Comparison of ENCODE assay signal across 20 cellular contexts in the genomic region with DNA sequence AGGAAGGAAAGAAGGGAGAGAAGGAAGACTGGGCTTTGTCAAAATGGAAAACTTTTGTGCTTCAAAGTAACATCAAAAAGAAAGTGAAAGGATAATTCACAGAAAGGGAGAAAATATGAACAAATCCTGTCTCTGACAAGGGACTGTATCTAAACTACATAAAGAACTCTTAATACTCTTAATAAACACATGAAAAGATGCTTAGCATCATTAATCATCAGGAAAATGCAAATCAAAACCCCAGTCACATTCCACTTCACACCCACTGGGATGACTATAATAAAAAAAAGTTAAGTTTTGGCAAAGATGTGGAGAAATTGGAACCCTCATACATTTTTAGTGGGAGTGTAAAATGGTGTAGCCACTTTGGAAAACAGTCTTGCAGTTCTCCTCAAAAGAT. TPM values are rescaled to one million over a fixed set of nuclear protein-coding genes. Genes with fewer than 3 reads are reported as not detected.
DNase-seq lines count a peak whose midpoint lies in the region; ATAC-seq, FAIRE-seq and TF ChIP-seq lines count a peak whose summit lies in the region.
"Had no signal": no experiment of that assay in that cellular context is flagged by ENCODE, and none has a peak within 500 bp of the region (broad histone marks: within the 10 kb centered on the region; RNA-seq: fewer than 3 reads in every experiment).

No MANE protein-coding gene starts in this region.

- no peak overlapping the region for H3K4me3 ChIP-seq in HepG2 (replicated peaks in 1 of 3; ENCODE audit: insufficient read depth in 1 of 3, low read depth in 2 of 3, low read length in 3 of 3)
- H3K4me3 ChIP-seq in right lobe of liver: no peak overlapping the region
- no peak overlapping the region for H3K4me3 ChIP-seq in GM12878
- no peak overlapping the region for H3K4me3 ChIP-seq in mesenchymal stem cell (ENCODE audit: insufficient read depth in 1 of 2, low read depth in 1 of 2, low read length in 2 of 2)
- H3K4me3 ChIP-seq in thyroid gland (replicated peaks in 1 of 3): no peak overlapping the region
- H3K4me3 ChIP-seq: K562, neural progenitor cell had no signal

- H3K79me1 ChIP-seq in mesenchymal stem cell (replicated peaks; ENCODE audit: low read length, poor library complexity, severe bottlenecking): peaks cover 3% of the 10 kb centered on the region

- FAIRE-seq in HepG2 (lab: Jason Lieb, UNC): peak; percentile 18
- FAIRE-seq in GM12878 (lab: Jason Lieb, UNC): no peak
- FAIRE-seq: GM18507, K562, kidney had no signal

- in situ Hi-C loops in HepG2 (cut with HindIII; ENCODE audit: extremely low pct_ligation_motif_present, low pct_unique_long_range_greater_than_20kb) (no loop called here), GM12878 (cut with MboI) (no loop called here)

- H2BK120ac ChIP-seq in mesenchymal stem cell (ENCODE audit: low read depth, low read length): no peak overlapping the region

- no peak for TF ChIP-seq RAD21 in HepG2 (CRISPR knock-in tag; IDR thresholded peaks at IDR 0.05)
- no peak for TF ChIP-seq RAD21 in GM12878 (IDR thresholded peaks at IDR 0.05; ENCODE audit: insufficient read depth, low read depth, low read length)

- ATAC-seq in HepG2 (no peak), right lobe of liver (no peak), GM12878 (no peak), GM19455 (IDR thresholded peaks at IDR 0.05; ENCODE audit: unreplicated experiment) (no peak), GM21360 (IDR thresholded peaks at IDR 0.05; ENCODE audit: unreplicated experiment) (no peak), GM18519 (IDR thresholded peaks at IDR 0.05; ENCODE audit: low FRiP score, unreplicated experiment) (no peak)
- ATAC-seq: foreskin keratinocyte, K562 had no signal

- SMC1A ChIA-PET in GM12878 (lab: Charles Lee; ENCODE audit: uncharacterized antibody, unreplicated experiment): interaction anchor here (3.9 kb wide), 1 partner anchor 246 kb away, joined by 29 read pairs; no protein-coding TSS in a partner anchor

- H3K4me1 ChIP-seq in HepG2 (ENCODE audit: insufficient read depth, low read length) (no peaks in the 10 kb centered on the region), right lobe of liver (no peaks in the 10 kb centered on the region), GM12878 (ENCODE audit: control insufficient read depth, insufficient read depth, low read length) (peaks cover 24% of the 10 kb centered on the region), mesenchymal stem cell (ENCODE audit: control insufficient read depth, insufficient read depth, low read depth, low read length) (no peaks in the 10 kb centered on the region), thyroid gland (peaks cover 13 to 27% of the 10 kb centered on the region in 2 donors)
- H3K4me1 ChIP-seq: foreskin keratinocyte, neural progenitor cell had no signal

- H2BK15ac ChIP-seq in mesenchymal stem cell (ENCODE audit: low read depth, poor library complexity, severe bottlenecking): no peak overlapping the region

- no peak overlapping the region for H2BK12ac ChIP-seq in mesenchymal stem cell (ENCODE audit: low read length in 2 of 2)

- RAD21 ChIA-PET in GM12878 (lab: Charles Lee; ENCODE audit: unreplicated experiment): interaction anchor here (0.6 to 3.2 kb wide), 2 partner anchors 9 to 109 kb away, joined by 3 to 19 read pairs; no protein-coding TSS in a partner anchor

- H3K27me3 ChIP-seq in HepG2 (ENCODE audit: control insufficient read depth in 1 of 2, insufficient read depth in 2 of 2, low read length in 2 of 2) (no peaks in the 10 kb centered on the region), right lobe of liver (no peaks in the 10 kb centered on the region), GM12878 (replicated peaks in 1 of 2; ENCODE audit: control insufficient read depth in 2 of 2, insufficient read depth in 2 of 2, low read length in 1 of 2) (no peaks in the 10 kb centered on the region), mesenchymal stem cell (ENCODE audit: control insufficient read depth in 1 of 2, insufficient read depth in 1 of 2, low read length in 2 of 2) (no peaks in the 10 kb centered on the region), thyroid gland (no peaks in the 10 kb centered on the region)
- H3K27me3 ChIP-seq: foreskin keratinocyte, neural progenitor cell had no signal

- H2AFZ ChIP-seq in HepG2 (ENCODE audit: low read length) (no peak overlapping the region), GM12878 (ENCODE audit: control insufficient read depth, low read depth, low read length) (no peak overlapping the region), mesenchymal stem cell (ENCODE audit: low read depth, low read length) (no peak overlapping the region)
- H2AFZ ChIP-seq: neural progenitor cell had no signal

- H2AK5ac ChIP-seq in mesenchymal stem cell (ENCODE audit: low read length, severe bottlenecking): no peak overlapping the region

- H3K4me2 ChIP-seq in HepG2 (ENCODE audit: low read depth, low read length) (no peak overlapping the region), GM12878 (ENCODE audit: control insufficient read depth, insufficient read depth) (no peak overlapping the region; the same call in 1 of the 2 replicates), mesenchymal stem cell (ENCODE audit: low read length, poor library complexity, severe bottlenecking) (no peak overlapping the region)
- H3K4me2 ChIP-seq: neural progenitor cell had no signal

- DNase-seq in HepG2 (ENCODE audit: low spot score) (no peak), right lobe of liver (no peak), GM12878 (ENCODE audit: low read depth, low spot score) (no peak), mesenchymal stem cell (peak; percentile 13), thyroid gland (no peak)
- DNase-seq: CD8-positive, alpha-beta memory T cell; cerebellar nuclear complex; DND-41; endodermal cell; foreskin keratinocyte; hippocampal formation; kidney; NCI-H2029 treated with DMSO at 0.1 percent for 48 hours had no signal

- no peak overlapping the region for H4K8ac ChIP-seq in mesenchymal stem cell (ENCODE audit: low read length)

- CTCF ChIA-PET in HepG2 (lab: Yijun Ruan, JAX; ENCODE audit: low intra/inter-chr PET ratio, low total read pairs): no interaction called here
- CTCF ChIA-PET in GM12878 (lab: Yijun Ruan, JAX): interaction anchor here (6.4 kb wide), 1 partner anchor 8 kb away, joined by 43 read pairs; no protein-coding TSS in a partner anchor

- H3K9me3 ChIP-seq in HepG2 (ENCODE audit: low read length) (no peaks in the 10 kb centered on the region), right lobe of liver (no peaks in the 10 kb centered on the region), GM12878 (replicated peaks; ENCODE audit: control insufficient read depth, insufficient read depth, low read length) (no peaks in the 10 kb centered on the region), mesenchymal stem cell (ENCODE audit: control insufficient read depth, low read length) (no peaks in the 10 kb centered on the region), thyroid gland (no peaks in the 10 kb centered on the region)

- BruUV-seq in HepG2 (replicated peaks; lab: Mats Ljungman, UMichigan): no TSS peak
- BruUV-seq in GM12878 (replicated peaks; lab: Mats Ljungman, UMichigan): no TSS peak

- H3K27ac ChIP-seq in HepG2 (ENCODE audit: extremely low read length, insufficient read depth, low read length) (no peak overlapping the region), right lobe of liver (no peak overlapping the region), GM12878 (ENCODE audit: control insufficient read depth, insufficient read depth) (no peak overlapping the region), mesenchymal stem cell (ENCODE audit: low read length, poor library complexity, severe bottlenecking) (no peak overlapping the region), thyroid gland (peak overlapping the region in 2 of 3 donors; percentile 11 to 71)
- H3K27ac ChIP-seq: foreskin keratinocyte, HL-60, neural progenitor cell had no signal

- no peak overlapping the region for H3K14ac ChIP-seq in mesenchymal stem cell (ENCODE audit: low read length in 2 of 2)

- POLR2A ChIA-PET in HepG2 (lab: Yijun Ruan, JAX): no interaction called here
- POLR2A ChIA-PET in GM12878 (lab: Charles Lee): no interaction called here

- H3K79me2 ChIP-seq in HepG2 (ENCODE audit: insufficient read depth, low read length) (no peaks in the 10 kb centered on the region), GM12878 (ENCODE audit: control insufficient read depth, insufficient read depth, low read length) (no peaks in the 10 kb centered on the region)

- H3K9ac ChIP-seq in HepG2 (ENCODE audit: insufficient read depth, low read depth, low read length): no peak overlapping the region
- no peak overlapping the region for H3K9ac ChIP-seq in GM12878 (ENCODE audit: control insufficient read depth, insufficient read depth, low read length)
- H3K9ac ChIP-seq in mesenchymal stem cell (ENCODE audit: low read length): peak overlapping the region; percentile 51
- H3K9ac ChIP-seq: neural progenitor cell had no signal

- H3K36me3 ChIP-seq in HepG2 (replicated peaks in 1 of 2; ENCODE audit: control insufficient read depth in 1 of 2, insufficient read depth in 2 of 2, low read length in 2 of 2): peaks cover 0 to 6% of the 10 kb centered on the region in 2 experiments; a peak in 1 of 5 replicates
- no peaks in the 10 kb centered on the region for H3K36me3 ChIP-seq in right lobe of liver
- H3K36me3 ChIP-seq in GM12878 (ENCODE audit: control insufficient read depth in 2 of 2, insufficient read depth in 2 of 2, low read length in 1 of 2): no peaks in the 10 kb centered on the region; a peak in 2 of 4 replicates
- H3K36me3 ChIP-seq in mesenchymal stem cell (ENCODE audit: control insufficient read depth in 1 of 2, insufficient read depth in 2 of 2, low read depth in 1 of 2, low read length in 2 of 2): peaks cover 0 to 6% of the 10 kb centered on the region in 2 experiments
- H3K36me3 ChIP-seq in thyroid gland: no peaks in the 10 kb centered on the region
- H3K36me3 ChIP-seq: neural progenitor cell had no signal

- no peak overlapping the region for H2BK5ac ChIP-seq in mesenchymal stem cell (ENCODE audit: low read depth, low read length, poor library complexity, severe bottlenecking)

- no peak overlapping the region for H4K91ac ChIP-seq in mesenchymal stem cell (ENCODE audit: low read length)

- TF ChIP-seq POLR2A in HepG2 (IDR thresholded peaks at IDR 0.05; ENCODE audit: insufficient read depth in 1 of 2, low read depth in 2 of 2, low read length in 2 of 2) (no peak), right lobe of liver (IDR thresholded peaks at IDR 0.05) (no peak), GM12878 (IDR thresholded peaks at IDR 0.05; ENCODE audit: low read depth, low read length) (no peak), thyroid gland (IDR thresholded peaks at IDR 0.05) (no peak)

- H3K4ac ChIP-seq in mesenchymal stem cell (ENCODE audit: low read depth in 1 of 2, low read length in 2 of 2): no peak overlapping the region

- no peak for TF ChIP-seq EP300 in HepG2 (IDR thresholded peaks at IDR 0.05; ENCODE audit: low read depth in 2 of 2, low read length in 2 of 2)
- TF ChIP-seq EP300 in HepG2 (CRISPR knock-in tag; IDR thresholded peaks at IDR 0.05; ENCODE audit: borderline replicate concordance): no peak
- no peak for TF ChIP-seq EP300 in GM12878 (IDR thresholded peaks at IDR 0.05; ENCODE audit: borderline replicate concordance in 1 of 2, control insufficient read depth in 1 of 2, low read depth in 2 of 2, low read length in 2 of 2)

- no peak overlapping the region for H3K18ac ChIP-seq in mesenchymal stem cell (ENCODE audit: low read depth in 1 of 2, low read length in 2 of 2)

- TF ChIP-seq CTCF in HepG2 (CRISPR knock-in tag; IDR thresholded peaks at IDR 0.05) (no peak), right lobe of liver (IDR thresholded peaks at IDR 0.05) (no peak), GM12878 (IDR thresholded peaks at IDR 0.05 in 2 of 3, conservative IDR thresholded peaks at IDR 0.05 in 1 of 3; ENCODE audit: control insufficient read depth in 2 of 3, extremely low read depth in 1 of 3, insufficient read depth in 1 of 3, low read depth in 3 of 3, low read length in 3 of 3) (no peak), thyroid gland (IDR thresholded peaks at IDR 0.05) (no peak)

- H4K20me1 ChIP-seq in HepG2 (ENCODE audit: insufficient read depth, low read length) (no peaks in the 10 kb centered on the region), GM12878 (ENCODE audit: control insufficient read depth, insufficient read depth) (no peaks in the 10 kb centered on the region)

- intact Hi-C loops in HepG2 (cut with micrococcal nuclease; ENCODE audit: unreplicated experiment): no loop called here
- intact Hi-C loops in right lobe of liver (cut with DNase I): loop anchor here in 1 of 2 donors (10.0 kb wide), 4 partner anchors 247 to 403 kb away; no protein-coding TSS in a partner anchor
- intact Hi-C loops in GM12878 (cut with micrococcal nuclease; ENCODE audit: unreplicated experiment): no loop called here
- intact Hi-C loops in thyroid gland (cut with DNase I): no loop called here

- H3K23ac ChIP-seq in mesenchymal stem cell (ENCODE audit: low read length in 2 of 2): no peak overlapping the region

RNA-seq across cellular contexts. Expression of gene ZFP36L2, which starts 11.8 kb away (rescaled TPM):
- total RNA-seq in HepG2 (2016; rRNA removed; fragmentation: Illumina TruSeq; extraction: Trizol) (21.8 and 32.5 TPM in 2 replicates), right lobe of liver (10 to 100 TPM; 20.8 to 50.0 (median 33.6) TPM), GM12878 (2014; rRNA removed) (3.9 and 4.9 TPM in 2 replicates), GM12878 (2014; rRNA removed; fragmentation: Illumina TruSeq; extraction: Trizol) (4.0 and 4.3 TPM in 2 replicates), GM12878 (2021) (58.0 and 64.9 TPM in 2 replicates), thyroid gland (100 to 1,000 TPM; 146 to 287 (median 172) TPM)
- 10.9 and 11.1 TPM in 2 replicates for total RNA-seq in HepG2 (2016; cell fraction: cytosol; rRNA removed; fragmentation: Illumina TruSeq; extraction: Trizol; ENCODE audit: low read depth)
- 20.7 and 30.7 TPM in 2 replicates for total RNA-seq in HepG2 (2016; cell fraction: insoluble cytoplasmic fraction; rRNA removed; fragmentation: Illumina TruSeq; extraction: Trizol)
- total RNA-seq in HepG2 (2016; cell fraction: membrane; rRNA removed; fragmentation: Illumina TruSeq; extraction: Trizol): 45.2 and 45.6 TPM in 2 replicates
- total RNA-seq in HepG2 (2016; cell fraction: nucleus; rRNA removed; fragmentation: Illumina TruSeq; extraction: Trizol): 28.9 and 31.5 TPM in 2 replicates
- polyA plus RNA-seq in HepG2 (2011; rRNA removed) (11.2 and 12.5 TPM in 2 replicates), GM12878 (2011; rRNA removed) (12.8 and 16.0 TPM in 2 replicates), GM12878 (2014; fragmentation: Illumina TruSeq; extraction: Trizol) (17.4 and 22.0 TPM in 2 replicates), GM12878 (2014; fragmentation: Nextera tagmentation; extraction: Ambion mirVana) (10 to 100 TPM; 25.5 to 43.3 TPM), GM12878 (2014; rRNA removed) (21.7 and 28.8 TPM in 2 replicates), GM12878 (2016; fragmentation: Nextera tagmentation; extraction: Ambion mirVana) (10 to 100 TPM in 1 of 2 experiments, 1 to 10 TPM in 1; 8.8 to 54.6 TPM)
- 6.8 and 9.1 TPM in 2 replicates for polyA plus RNA-seq in HepG2 (2011; cell fraction: cytosol; rRNA removed)
- 13.5 and 16.7 TPM in 2 replicates for polyA plus RNA-seq in HepG2 (2011; cell fraction: nucleus; rRNA removed)
- 52.4 and 60.8 TPM in 2 replicates for polyA plus RNA-seq in HepG2 (2012)
- polyA plus RNA-seq in HepG2 (2016; cell fraction: cytosol; fragmentation: Illumina TruSeq; extraction: Trizol; ENCODE audit: low read depth): 10.6 and 12.4 TPM in 2 replicates
- polyA plus RNA-seq in HepG2 (2016; cell fraction: insoluble cytoplasmic fraction; fragmentation: Illumina TruSeq; extraction: Trizol; ENCODE audit: low read depth): 78.1 and 90.4 TPM in 2 replicates
- 44.3 and 47.5 TPM in 2 replicates for polyA plus RNA-seq in HepG2 (2016; cell fraction: membrane; fragmentation: Illumina TruSeq; extraction: Trizol; ENCODE audit: low read depth)
- 95.3 and 99.0 TPM in 2 replicates for polyA plus RNA-seq in HepG2 (2016; cell fraction: nucleus; fragmentation: Illumina TruSeq; extraction: Trizol; ENCODE audit: insufficient read depth, low read depth)
- 3.9 and 12.4 TPM in 2 replicates for polyA minus RNA-seq in HepG2 (2011; rRNA and poly(A)+ RNA removed; ENCODE audit: low replicate concordance)
- polyA minus RNA-seq in HepG2 (2011; cell fraction: cytosol; rRNA and poly(A)+ RNA removed): 25.5 and 27.1 TPM in 2 replicates
- polyA minus RNA-seq in HepG2 (2011; cell fraction: nucleus; rRNA and poly(A)+ RNA removed): 10.1 and 12.1 TPM in 2 replicates
- total RNA-seq in GM12878 (2013; cell fraction: nucleolus; rRNA removed): 8.2 and 9.1 TPM in 2 replicates
- 14.3 TPM for polyA plus RNA-seq in GM12878 (2011; ENCODE audit: low read depth)
- 7.2 TPM in 2 replicates for polyA plus RNA-seq in GM12878 (2011; cell fraction: cytosol; rRNA removed)
- polyA plus RNA-seq in GM12878 (2011; cell fraction: nucleus; rRNA removed): 16.1 and 27.5 TPM in 2 replicates
- polyA plus RNA-seq in GM12878 (2012): 30.3 and 31.6 TPM in 2 replicates
- polyA minus RNA-seq in GM12878 (2011; rRNA and poly(A)+ RNA removed): 4.1 and 5.2 TPM in 2 replicates
- polyA minus RNA-seq in GM12878 (2011; cell fraction: cytosol; rRNA and poly(A)+ RNA removed): 21.9 and 27.0 TPM in 2 replicates
- 9.4 and 21.8 TPM in 2 replicates for polyA minus RNA-seq in GM12878 (2011; cell fraction: nucleus; rRNA and poly(A)+ RNA removed)
- 88.2 TPM for polyA plus RNA-seq in mesenchymal stem cell (2013, experiment 1 of 2)
- polyA plus RNA-seq in mesenchymal stem cell (2013, experiment 2 of 2): 85.9 TPM

Comparison
In these comparisons a context has a peak if more than half of its experiments do, and no peak if none do; other contexts are left out.
1. H3K27ac ChIP-seq: peak in thyroid gland (2 of 3); none in HepG2 (single experiment), right lobe of liver (0 of 3), GM12878 (single experiment) and mesenchymal stem cell (single experiment).
2. Of the 75 proteins assayed by ChIP-seq in both HepG2 and GM12878: peak only in HepG2: none; only in GM12878: JUNB; in both: none; in neither: 74.